In genomic region chr5:83038924-83039323, GRCh38 we compare ENCODE assay signal across 39 cellular contexts. TPM values are rescaled to one million over a fixed set of nuclear protein-coding genes. Genes with fewer than 3 reads are reported as not detected.
"Had no signal": no experiment of that assay in that cellular context is flagged by ENCODE, and none has a peak within 500 bp of the region (broad histone marks: within the 10 kb centered on the region; RNA-seq: fewer than 3 reads in every experiment).

No MANE protein-coding gene starts in this region.

- H3K27me3 ChIP-seq: ascending aorta, cardiac muscle cell had no signal

- H3K27me3 Mint-ChIP-seq: activated CD4-positive, alpha-beta memory T cell treated with anti-CD3 and anti-CD28 coated beads, Interleukin-2, amount 10 ng/mL, durations not matched to agents 7 days and 5 days; activated CD4-positive, alpha-beta T cell treated with anti-CD3 and anti-CD28 coated beads for 36 hours; activated CD4-positive, alpha-beta T cell treated with anti-CD3 and anti-CD28 coated beads, Interleukin-2, amount 10 ng/mL, durations not matched to agents 7 days and 5 days; activated CD8-positive, alpha-beta memory T cell treated with anti-CD3 and anti-CD28 coated beads, Interleukin-2, amount 10 ng/mL, durations not matched to agents 7 days and 5 days; activated naive CD4-positive, alpha-beta T cell treated with anti-CD3 and anti-CD28 coated beads, Interleukin-2, amount 10 ng/mL, durations not matched to agents 7 days and 5 days; activated naive CD4-positive, alpha-beta T cell treated with anti-CD3 and anti-CD28 coated beads, Interleukin-2, amount 50 U/mL, for 24 hours; activated naive CD8-positive, alpha-beta T cell; activated naive CD8-positive, alpha-beta T cell treated with anti-CD3 and anti-CD28 coated beads, Interleukin-2, amount 10 ng/mL, durations not matched to agents 7 days and 5 days; activated T-cell treated with anti-CD3 and anti-CD28 coated beads, Interleukin-2, amount 50 U/mL, for 24 hours had no signal

- H3K4me1 ChIP-seq: ascending aorta had no signal

- DNase-seq: activated CD4-positive, alpha-beta memory T cell treated with anti-CD3 and anti-CD28 coated beads, Interleukin-2, amount 10 ng/mL, durations not matched to agents 7 days and 5 days; activated CD4-positive, alpha-beta T cell treated with anti-CD3 and anti-CD28 coated beads for 1 hour; activated CD4-positive, alpha-beta T cell treated with anti-CD3 and anti-CD28 coated beads for 36 hours; activated CD4-positive, alpha-beta T cell treated with anti-CD3 and anti-CD28 coated beads for 48 hours; activated CD4-positive, alpha-beta T cell treated with anti-CD3 and anti-CD28 coated beads, Interleukin-2, amount 10 ng/mL, durations not matched to agents 7 days and 5 days; activated CD4-positive, alpha-beta T cell treated with anti-CD3 and anti-CD28 coated beads, Interleukin-2, amount 50 U/mL, for 48 hours; activated CD4-positive, CD25-positive, alpha-beta regulatory T cell; activated CD8-positive, alpha-beta memory T cell treated with anti-CD3 and anti-CD28 coated beads for 24 hours; activated CD8-positive, alpha-beta memory T cell treated with anti-CD3 and anti-CD28 coated beads, Interleukin-2, amount 10 ng/mL, durations not matched to agents 7 days and 5 days; activated CD8-positive, alpha-beta memory T cell treated with anti-CD3 and anti-CD28 coated beads, Interleukin-2, amount 50 U/mL, for 48 hours; activated CD8-positive, alpha-beta T cell treated with anti-CD3 and anti-CD28 coated beads, Interleukin-2, amount 10 ng/mL, durations not matched to agents 7 days and 5 days; activated effector memory CD4-positive, alpha-beta T cell treated with Interleukin-2 at 50 U/mL for 16 hours; activated gamma-delta T cell; activated naive CD4-positive, alpha-beta T cell treated with anti-CD3 and anti-CD28 coated beads, Interleukin-2, amount 10 ng/mL, durations not matched to agents 7 days and 5 days; activated naive CD4-positive, alpha-beta T cell treated with Interleukin-2 at 50 U/mL for 16 hours; activated naive CD8-positive, alpha-beta T cell treated with anti-CD3 and anti-CD28 coated beads, Interleukin-2, amount 10 ng/mL, durations not matched to agents 7 days and 5 days; activated naive CD8-positive, alpha-beta T cell treated with anti-CD3 and anti-CD28 coated beads, Interleukin-2, amount 50 U/mL, for 24 hours; activated T-cell treated with anti-CD3 and anti-CD28 coated beads, Interleukin-2, amount 50 U/mL, for 24 hours; activated T-cell treated with anti-CD3 and anti-CD28 coated beads, Interleukin-2, amount 50 U/mL, for 48 hours; amygdala; anterior cingulate cortex; caudate nucleus; cerebellar nuclear complex; T-helper 1 cell; T-helper 2 cell; T-helper 9 cell had no signal

- FAIRE-seq: bronchial epithelial cell, TTC549 had no signal

- H3K27ac ChIP-seq: ascending aorta, cardiac muscle cell, VCaP had no signal

- H3K36me3 Mint-ChIP-seq: activated CD8-positive, alpha-beta memory T cell treated with anti-CD3 and anti-CD28 coated beads, Interleukin-2, amount 10 ng/mL, durations not matched to agents 7 days and 5 days; activated naive CD4-positive, alpha-beta T cell treated with anti-CD3 and anti-CD28 coated beads, Interleukin-2, amount 10 ng/mL, durations not matched to agents 7 days and 5 days; brain had no signal

- H3K9me3 Mint-ChIP-seq: activated CD4-positive, alpha-beta memory T cell treated with anti-CD3 and anti-CD28 coated beads, Interleukin-2, amount 10 ng/mL, durations not matched to agents 7 days and 5 days; activated CD4-positive, alpha-beta T cell treated with anti-CD3 and anti-CD28 coated beads, Interleukin-2, amount 10 ng/mL, durations not matched to agents 7 days and 5 days; activated naive CD4-positive, alpha-beta T cell treated with anti-CD3 and anti-CD28 coated beads, Interleukin-2, amount 10 ng/mL, durations not matched to agents 7 days and 5 days; activated naive CD4-positive, alpha-beta T cell treated with anti-CD3 and anti-CD28 coated beads, Interleukin-2, amount 50 U/mL, for 24 hours; activated naive CD8-positive, alpha-beta T cell treated with anti-CD3 and anti-CD28 coated beads, Interleukin-2, amount 50 U/mL, for 24 hours; activated T-cell treated with anti-CD3 and anti-CD28 coated beads, Interleukin-2, amount 50 U/mL, for 24 hours; activated T-helper 2 cell treated with anti-CD3 and anti-CD28 coated beads, Interferon-gamma antibody, Interleukin-2, Interleukin-4, amounts not matched to agents 10 μg/mL and 5 μg/mL and 100 μg/mL, durations not matched to agents 14 hours and 24 hours and 36 hours; brain; central memory CD8-positive, alpha-beta T cell; T-helper 1 cell treated with Interleukin-12 subunit alpha and Interleukin-12 subunit beta and Interleukin-4 antibody, amounts not matched to agents 30 μg/mL and 1 μg/mL, for 36 hours; T-helper 2 cell treated with Interferon-gamma antibody and Interleukin-4, amounts not matched to agents 5 μg/mL and 100 μg/mL, for 36 hours had no signal

- H3K36me3 ChIP-seq: ascending aorta, cardiac muscle cell had no signal

- H3K4me3 ChIP-seq: ascending aorta, cardiac muscle cell had no signal

- H3K4me1 Mint-ChIP-seq: activated CD4-positive, alpha-beta memory T cell treated with anti-CD3 and anti-CD28 coated beads, Interleukin-2, amount 10 ng/mL, durations not matched to agents 7 days and 5 days; activated CD4-positive, alpha-beta T cell treated with anti-CD3 and anti-CD28 coated beads, Interleukin-2, amount 10 ng/mL, durations not matched to agents 7 days and 5 days; activated CD8-positive, alpha-beta memory T cell treated with anti-CD3 and anti-CD28 coated beads, Interleukin-2, amount 10 ng/mL, durations not matched to agents 7 days and 5 days; activated naive CD4-positive, alpha-beta T cell treated with anti-CD3 and anti-CD28 coated beads, Interleukin-2, amount 10 ng/mL, durations not matched to agents 7 days and 5 days; central memory CD8-positive, alpha-beta T cell had no signal

- H3K9me3 ChIP-seq: ascending aorta had no signal

- H3K4me3 Mint-ChIP-seq: activated CD4-positive, alpha-beta memory T cell treated with anti-CD3 and anti-CD28 coated beads, Interleukin-2, amount 10 ng/mL, durations not matched to agents 7 days and 5 days; activated CD4-positive, alpha-beta T cell treated with anti-CD3 and anti-CD28 coated beads for 36 hours; activated CD4-positive, alpha-beta T cell treated with anti-CD3 and anti-CD28 coated beads, Interleukin-2, amount 10 ng/mL, durations not matched to agents 7 days and 5 days; activated CD8-positive, alpha-beta memory T cell treated with anti-CD3 and anti-CD28 coated beads, Interleukin-2, amount 10 ng/mL, durations not matched to agents 7 days and 5 days; activated CD8-positive, alpha-beta T cell treated with anti-CD3 and anti-CD28 coated beads, Interleukin-2, amount 10 ng/mL, durations not matched to agents 7 days and 5 days; activated naive CD4-positive, alpha-beta T cell treated with anti-CD3 and anti-CD28 coated beads, Interleukin-2, amount 10 ng/mL, durations not matched to agents 7 days and 5 days; activated naive CD4-positive, alpha-beta T cell treated with anti-CD3 and anti-CD28 coated beads, Interleukin-2, amount 50 U/mL, for 24 hours; activated naive CD8-positive, alpha-beta T cell; activated naive CD8-positive, alpha-beta T cell treated with anti-CD3 and anti-CD28 coated beads, Interleukin-2, amount 10 ng/mL, durations not matched to agents 7 days and 5 days; activated naive CD8-positive, alpha-beta T cell treated with anti-CD3 and anti-CD28 coated beads, Interleukin-2, amount 50 U/mL, for 24 hours; activated T-cell treated with anti-CD3 and anti-CD28 coated beads, Interleukin-2, amount 50 U/mL, for 24 hours; brain; central memory CD8-positive, alpha-beta T cell; T-helper 1 cell treated with Interleukin-12 subunit alpha and Interleukin-12 subunit beta and Interleukin-4 antibody, amounts not matched to agents 30 μg/mL and 1 μg/mL, for 36 hours; T-helper 2 cell treated with Interferon-gamma antibody and Interleukin-4, amounts not matched to agents 5 μg/mL and 100 μg/mL, for 36 hours had no signal

- H3K27ac Mint-ChIP-seq: activated CD4-positive, alpha-beta memory T cell treated with anti-CD3 and anti-CD28 coated beads, Interleukin-2, amount 10 ng/mL, durations not matched to agents 7 days and 5 days; activated CD4-positive, alpha-beta T cell treated with anti-CD3 and anti-CD28 coated beads for 36 hours; activated CD4-positive, alpha-beta T cell treated with anti-CD3 and anti-CD28 coated beads, Interleukin-2, amount 10 ng/mL, durations not matched to agents 7 days and 5 days; activated CD8-positive, alpha-beta memory T cell treated with anti-CD3 and anti-CD28 coated beads, Interleukin-2, amount 10 ng/mL, durations not matched to agents 7 days and 5 days; activated CD8-positive, alpha-beta T cell treated with anti-CD3 and anti-CD28 coated beads, Interleukin-2, amount 10 ng/mL, durations not matched to agents 7 days and 5 days; activated naive CD4-positive, alpha-beta T cell treated with anti-CD3 and anti-CD28 coated beads, Interleukin-2, amount 10 ng/mL, durations not matched to agents 7 days and 5 days; activated naive CD4-positive, alpha-beta T cell treated with anti-CD3 and anti-CD28 coated beads, Interleukin-2, amount 50 U/mL, for 24 hours; activated naive CD8-positive, alpha-beta T cell; activated naive CD8-positive, alpha-beta T cell treated with anti-CD3 and anti-CD28 coated beads, Interleukin-2, amount 10 ng/mL, durations not matched to agents 7 days and 5 days; activated naive CD8-positive, alpha-beta T cell treated with anti-CD3 and anti-CD28 coated beads, Interleukin-2, amount 50 U/mL, for 24 hours; activated T-cell treated with anti-CD3 and anti-CD28 coated beads, Interleukin-2, amount 50 U/mL, for 24 hours; activated T-helper 2 cell treated with anti-CD3 and anti-CD28 coated beads, Interferon-gamma antibody, Interleukin-2, Interleukin-4, amounts not matched to agents 10 μg/mL and 5 μg/mL and 100 μg/mL, durations not matched to agents 14 hours and 24 hours and 36 hours; T-helper 1 cell treated with Interleukin-12 subunit alpha and Interleukin-12 subunit beta and Interleukin-4 antibody, amounts not matched to agents 30 μg/mL and 1 μg/mL, for 36 hours; T-helper 2 cell treated with Interferon-gamma antibody and Interleukin-4, amounts not matched to agents 5 μg/mL and 100 μg/mL, for 36 hours had no signal

- ATAC-seq: activated CD4-positive, alpha-beta T cell treated with anti-CD3 and anti-CD28 coated beads for 36 hours; activated CD4-positive, CD25-positive, alpha-beta regulatory T cell treated with anti-CD3 and anti-CD28 coated beads, Interleukin-2, amount 50 U/mL, for 24 hours; activated CD8-positive, alpha-beta memory T cell treated with anti-CD3 and anti-CD28 coated beads, Interleukin-2, amount 10 ng/mL, durations not matched to agents 7 days and 5 days; activated CD8-positive, alpha-beta T cell treated with anti-CD3 and anti-CD28 coated beads, Interleukin-2, amount 10 ng/mL, durations not matched to agents 7 days and 5 days; activated naive CD8-positive, alpha-beta T cell treated with anti-CD3 and anti-CD28 coated beads, Interleukin-2, amount 50 U/mL, for 24 hours had no signal

RNA-seq across cellular contexts. Expression of gene XRCC4, which starts 38.4 kb away (rescaled TPM):
- total RNA-seq: ascending aorta had no signal
